1 cellular context compared by ENCODE assay signal in the genomic region with DNA sequence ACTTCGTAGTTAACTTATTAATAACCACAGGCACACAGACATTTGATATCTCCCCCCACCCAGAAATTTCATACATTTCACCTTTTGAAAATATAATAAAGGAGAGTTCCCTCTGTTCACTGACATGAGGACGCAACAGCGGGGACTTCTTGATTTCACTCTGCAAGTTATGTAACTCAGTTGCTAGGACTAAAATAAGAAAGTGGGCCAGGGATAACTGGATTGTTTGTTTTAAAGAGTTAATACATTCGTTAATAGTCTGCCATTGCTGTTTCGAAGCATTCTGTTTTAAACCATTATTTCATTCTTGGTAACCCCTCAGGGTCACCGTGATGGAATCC.
TF ChIP-seq lines count a peak whose summit lies in the region.

No MANE protein-coding gene starts in this region.

TF ChIP-seq in HepG2, 621 proteins besides CTCF, POLR2A, EP300 and RAD21 (continued from another document):
- TF ChIP-seq SKIL (CRISPR knock-in tag; IDR thresholded peaks at IDR 0.05; ENCODE audit: borderline replicate concordance) (no peak), HDAC1 (CRISPR knock-in tag; IDR thresholded peaks at IDR 0.05) (0 out of 2 replicates have a peak, but pooled peaks have one; percentile 12), ESRRA (CRISPR knock-in tag; IDR thresholded peaks at IDR 0.05; ENCODE audit: low read depth) (no peak)
TF ChIP-seq in HepG2: peak in this region for 1.
